ENCODE assay signal across 1 cellular context in genomic region chr17:80869476-80869875, GRCh38.
TF ChIP-seq lines count a peak whose summit lies in the region.

No MANE protein-coding gene starts in this region.

TF ChIP-seq in WTC11, 78 proteins besides CTCF, POLR2A, EP300 and RAD21 (continued from another document):
- no peak for TF ChIP-seq ZNF425 (CRISPR knock-in tag; conservative IDR thresholded peaks at IDR 0.05)
- TF ChIP-seq SOX15 (CRISPR knock-in tag; IDR thresholded peaks at IDR 0.05), result no peak
- TF ChIP-seq KAT7 (CRISPR knock-in tag; IDR thresholded peaks at IDR 0.05; ENCODE audit: borderline replicate concordance), result no peak
- TF ChIP-seq FOXK1 (CRISPR knock-in tag; IDR thresholded peaks at IDR 0.05), result no peak
- TF ChIP-seq ATF1 (CRISPR knock-in tag; IDR thresholded peaks at IDR 0.05), result no peak
- TF ChIP-seq TEAD1 (CRISPR knock-in tag; IDR thresholded peaks at IDR 0.05), result no peak
- TF ChIP-seq NR1H2 (CRISPR knock-in tag; IDR thresholded peaks at IDR 0.05), result no peak
- TF ChIP-seq FOXJ3 (CRISPR knock-in tag; IDR thresholded peaks at IDR 0.05; ENCODE audit: borderline replicate concordance), result no peak
